ENCODE assay signal across 21 cellular contexts in genomic region chr16:65697516-65697915, GRCh38.
DNase-seq lines count a peak whose midpoint lies in the region; ATAC-seq and TF ChIP-seq lines count a peak whose summit lies in the region.
"Had no signal": no experiment of that assay in that cellular context is flagged by ENCODE, and none has a peak within 500 bp of the region (broad histone marks: within the 10 kb centered on the region; RNA-seq: fewer than 3 reads in every experiment).

No MANE protein-coding gene starts in this region.

- H4K91ac ChIP-seq in neuronal stem cell (ENCODE audit: low read depth, low read length, poor library complexity), result no peak overlapping the region

- H3K9ac ChIP-seq in neuronal stem cell (ENCODE audit: low read depth, low read length, poor library complexity), result no peak overlapping the region

- H2BK12ac ChIP-seq in neuronal stem cell (ENCODE audit: low read length), result no peak overlapping the region

- no peaks in the 10 kb centered on the region for H3K79me1 ChIP-seq in neuronal stem cell (ENCODE audit: low read depth, low read length)

- H3K4me2 ChIP-seq in hepatocyte (no peak overlapping the region), neuronal stem cell (ENCODE audit: insufficient read depth, low read length, poor library complexity, severe bottlenecking) (no peak overlapping the region)
- H3K4me2 ChIP-seq: A549 had no signal

- ATAC-seq in activated naive CD4-positive, alpha-beta T cell treated with anti-CD3 and anti-CD28 coated beads, Interleukin-2, amount 50 U/mL, for 72 hours, result no peak
- ATAC-seq in HG03354 (IDR thresholded peaks at IDR 0.05; ENCODE audit: poor library complexity, severe bottlenecking, unreplicated experiment), result no peak
- no peak for ATAC-seq in HG03196 (IDR thresholded peaks at IDR 0.05; ENCODE audit: unreplicated experiment)
- ATAC-seq: A549 had no signal

- H3K4me1 ChIP-seq in BE2C (no peaks in the 10 kb centered on the region; the same call in 1 of the 2 replicates), hepatocyte (ENCODE audit: insufficient read depth) (peaks cover 18% of the 10 kb centered on the region), neuronal stem cell (ENCODE audit: control insufficient read depth in 2 of 2, insufficient read depth in 1 of 2, low read depth in 1 of 2, low read length in 2 of 2) (peaks cover 0 to 7% of the 10 kb centered on the region in 2 donors)
- H3K4me1 ChIP-seq: A549, HAP-1 had no signal

- H3K36me3 ChIP-seq in BE2C, result no peaks in the 10 kb centered on the region
- H3K36me3 ChIP-seq in hepatocyte (replicated peaks; ENCODE audit: insufficient read depth, low read depth), result no peaks in the 10 kb centered on the region
- no peaks in the 10 kb centered on the region for H3K36me3 ChIP-seq in neuronal stem cell (replicated peaks in 1 of 2; ENCODE audit: control insufficient read depth in 2 of 2, insufficient read depth in 2 of 2, low read length in 2 of 2)
- H3K36me3 ChIP-seq: HAP-1 had no signal

- no peak overlapping the region for H4K8ac ChIP-seq in neuronal stem cell (ENCODE audit: low read depth, low read length)

- H3K27me3 ChIP-seq in BE2C (no peaks in the 10 kb centered on the region), hepatocyte (no peaks in the 10 kb centered on the region), neuronal stem cell (ENCODE audit: control insufficient read depth in 3 of 3, insufficient read depth in 3 of 3, low read depth in 1 of 3, low read length in 3 of 3) (no peaks in the 10 kb centered on the region)

- H2BK5ac ChIP-seq in neuronal stem cell (ENCODE audit: low read length), result no peak overlapping the region

- H2AFZ ChIP-seq in hepatocyte, result no peak overlapping the region
- no peak overlapping the region for H2AFZ ChIP-seq in neuronal stem cell (ENCODE audit: low read length)

- no peaks in the 10 kb centered on the region for H4K20me1 ChIP-seq in hepatocyte (ENCODE audit: insufficient read depth, poor library complexity, severe bottlenecking)

- DNase-seq in BE2C (peak; percentile 26), NCI-H226 (peak; percentile 62), hepatocyte (ENCODE audit: low spot score) (no peak), neuronal stem cell (ENCODE audit: low spot score) (no peak)
- DNase-seq in activated naive CD4-positive, alpha-beta T cell treated with anti-CD3 and anti-CD28 coated beads, Interleukin-2, amount 50 U/mL, for 72 hours (ENCODE audit: low spot score in 2 of 2), result no peak
- DNase-seq: 8988T; ACHN; AML-193; C1 segment of cervical spinal cord; Calu3; CD4-positive, alpha-beta memory T cell; COR-L47; DMS53; DMS79 treated with DMSO at 0.1 percent for 48 hours; GF-D8; GOT3; HFFc6 had no signal

- H2BK15ac ChIP-seq in neuronal stem cell (ENCODE audit: low read length), result no peak overlapping the region

- H3K23ac ChIP-seq in neuronal stem cell (ENCODE audit: low read depth, low read length, poor library complexity), result no peak overlapping the region

- H2BK120ac ChIP-seq in neuronal stem cell (ENCODE audit: low read depth, low read length), result no peak overlapping the region

- no peak overlapping the region for H3K27ac Mint-ChIP-seq in activated naive CD4-positive, alpha-beta T cell treated with anti-CD3 and anti-CD28 coated beads, Interleukin-2, amount 50 U/mL, for 72 hours
- H3K27ac Mint-ChIP-seq: CD4-positive, alpha-beta memory T cell; HFFc6 had no signal

- 84% methylated on average over 5 of the region's 5 CpGs for WGBS in hepatocyte (ENCODE audit: low lambda C conversion rate, missing lambda C conversion rate)
- WGBS in neuronal stem cell (ENCODE audit: extremely low coverage in 2 of 2, insufficient read length in 2 of 2, insufficient replicate concordance in 1 of 2), 2 donors, result no CpG with 5 or more reads among the region's 5 CpGs

- H3K79me2 ChIP-seq in hepatocyte, result no peaks in the 10 kb centered on the region

- peaks cover 7 to 17% of the 10 kb centered on the region in 2 donors for H3K9me3 Mint-ChIP-seq in activated naive CD4-positive, alpha-beta T cell treated with anti-CD3 and anti-CD28 coated beads, Interleukin-2, amount 50 U/mL, for 72 hours
- H3K9me3 Mint-ChIP-seq: HFFc6 had no signal

- H2AK5ac ChIP-seq in neuronal stem cell (ENCODE audit: low read depth, low read length), result no peak overlapping the region

- H3K9me3 ChIP-seq in BE2C (no peaks in the 10 kb centered on the region), hepatocyte (ENCODE audit: low read depth) (no peaks in the 10 kb centered on the region), neuronal stem cell (replicated peaks in 1 of 2; ENCODE audit: control insufficient read depth in 2 of 2, insufficient read depth in 1 of 2, low read depth in 1 of 2, low read length in 2 of 2) (no peaks in the 10 kb centered on the region)
- H3K9me3 ChIP-seq: A549, HAP-1 had no signal

- TF ChIP-seq CTCF in BE2C (IDR thresholded peaks at IDR 0.05; ENCODE audit: low read depth, low read length) (no peak), hepatocyte (IDR thresholded peaks at IDR 0.05; ENCODE audit: poor library complexity) (no peak)

- H3K18ac ChIP-seq in neuronal stem cell (ENCODE audit: low read length), result peak overlapping the region; percentile 87

- H3K4me3 ChIP-seq in BE2C (ENCODE audit: low read depth, low read length) (no peak overlapping the region), hepatocyte (no peak overlapping the region), neuronal stem cell (ENCODE audit: low read length in 2 of 2) (no peak overlapping the region)
- H3K4me3 ChIP-seq: A549, HAP-1 had no signal

- no peak overlapping the region for H3K4ac ChIP-seq in neuronal stem cell (ENCODE audit: low read length)

- H3K9me2 ChIP-seq in hepatocyte (replicated peaks; ENCODE audit: insufficient read depth), result no peaks in the 10 kb centered on the region

- H3K36me3 Mint-ChIP-seq in activated naive CD4-positive, alpha-beta T cell treated with anti-CD3 and anti-CD28 coated beads, Interleukin-2, amount 50 U/mL, for 72 hours, result no peaks in the 10 kb centered on the region
- H3K36me3 Mint-ChIP-seq: CD4-positive, alpha-beta memory T cell had no signal

- no peak overlapping the region for H3K14ac ChIP-seq in neuronal stem cell (ENCODE audit: low read length)

- H3K27ac ChIP-seq in hepatocyte, result peak overlapping the region; percentile 73
- no peak overlapping the region for H3K27ac ChIP-seq in neuronal stem cell (replicated peaks; ENCODE audit: low read length)
- H3K27ac ChIP-seq: A549 had no signal

Comparison
In these comparisons a context has a peak if more than half of its experiments do, and no peak if none do; other contexts are left out.
1. DNase-seq: peak in BE2C (single experiment) and NCI-H226 (single experiment); none in hepatocyte (single experiment), neuronal stem cell (single experiment) and activated naive CD4-positive, alpha-beta T cell treated with anti-CD3 and anti-CD28 coated beads, Interleukin-2, amount 50 U/mL, for 72 hours (0 of 2).